Comparison of ENCODE assay signal across 1 cellular context in genomic region chr3:99901200-99901926, GRCh38.
TF ChIP-seq lines count a peak whose summit lies in the region.

No MANE protein-coding gene starts in this region.

TF ChIP-seq in HepG2, 621 proteins besides CTCF, POLR2A, EP300 and RAD21 (continued from another document):
- no peak for TF ChIP-seq KLF15 (CRISPR knock-in tag; IDR thresholded peaks at IDR 0.05; ENCODE audit: borderline replicate concordance)
- peak; percentile 29; the same call in 1 of the 2 replicates for TF ChIP-seq ZNF670 (CRISPR knock-in tag; IDR thresholded peaks at IDR 0.05; ENCODE audit: borderline replicate concordance)
- TF ChIP-seq ZNF362 (CRISPR knock-in tag; IDR thresholded peaks at IDR 0.05; ENCODE audit: borderline replicate concordance), result no peak
- no peak for TF ChIP-seq KMT2B (CRISPR knock-in tag; IDR thresholded peaks at IDR 0.05)
- TF ChIP-seq ZIK1 (CRISPR knock-in tag; IDR thresholded peaks at IDR 0.05; ENCODE audit: borderline replicate concordance, low read depth), result no peak
- TF ChIP-seq ZNF710 (CRISPR knock-in tag; IDR thresholded peaks at IDR 0.05; ENCODE audit: borderline replicate concordance), result no peak
- no peak for TF ChIP-seq ZNF280B (CRISPR knock-in tag; IDR thresholded peaks at IDR 0.05; ENCODE audit: borderline replicate concordance)
- no peak for TF ChIP-seq ZBTB1 (CRISPR knock-in tag; IDR thresholded peaks at IDR 0.05; ENCODE audit: borderline replicate concordance)
- TF ChIP-seq ZSCAN29 (CRISPR knock-in tag; conservative IDR thresholded peaks at IDR 0.05), result no peak
- no peak for TF ChIP-seq KDM5B (CRISPR knock-in tag; IDR thresholded peaks at IDR 0.05; ENCODE audit: borderline replicate concordance)
- no peak for TF ChIP-seq MLXIP (CRISPR knock-in tag; IDR thresholded peaks at IDR 0.05; ENCODE audit: borderline replicate concordance)
- TF ChIP-seq YEATS4 (CRISPR knock-in tag; IDR thresholded peaks at IDR 0.05; ENCODE audit: borderline replicate concordance), result no peak; the same call in 1 of the 2 replicates
- TF ChIP-seq ZBTB39 (CRISPR knock-in tag; IDR thresholded peaks at IDR 0.05), result no peak
- TF ChIP-seq KLF9 (CRISPR knock-in tag; IDR thresholded peaks at IDR 0.05; ENCODE audit: low read depth), result no peak
- TF ChIP-seq SMAD1 (CRISPR knock-in tag; IDR thresholded peaks at IDR 0.05; ENCODE audit: borderline replicate concordance, low read depth), result no peak
- 0 out of 2 replicates have a peak, but pooled peaks have one; percentile 50 for TF ChIP-seq ZFP1 (CRISPR knock-in tag; IDR thresholded peaks at IDR 0.05)
- TF ChIP-seq ZNF816 (CRISPR knock-in tag; IDR thresholded peaks at IDR 0.05; ENCODE audit: borderline replicate concordance), result no peak
- TF ChIP-seq ATF3 (CRISPR knock-in tag; IDR thresholded peaks at IDR 0.05), result peak; percentile 44; the same call in 1 of the 2 replicates
- TF ChIP-seq FOXP4 (CRISPR knock-in tag; IDR thresholded peaks at IDR 0.05), result peak; percentile 94
- peak; percentile 35; the same call in 1 of the 3 replicates for TF ChIP-seq MXI1 (IDR thresholded peaks at IDR 0.05; ENCODE audit: borderline replicate concordance, low read depth, low read length)
- TF ChIP-seq ERF (CRISPR knock-in tag; IDR thresholded peaks at IDR 0.05), result peak; percentile 63
- peak; percentile 32; the same call in 1 of the 2 replicates for TF ChIP-seq YEATS2 (CRISPR knock-in tag; IDR thresholded peaks at IDR 0.05; ENCODE audit: borderline replicate concordance)
- TF ChIP-seq ASH2L (IDR thresholded peaks at IDR 0.05; ENCODE audit: insufficient read length, low read depth, low read length), result peak; percentile 79
